ENCODE assay signal across 19 cellular contexts in genomic region chr12:50082644-50083043, GRCh38. TPM values are rescaled to one million over a fixed set of nuclear protein-coding genes. Genes with fewer than 3 reads are reported as not detected.
DNase-seq lines count a peak whose midpoint lies in the region; ATAC-seq and TF ChIP-seq lines count a peak whose summit lies in the region.
"Had no signal": no experiment of that assay in that cellular context is flagged by ENCODE, and none has a peak within 500 bp of the region (broad histone marks: within the 10 kb centered on the region; RNA-seq: fewer than 3 reads in every experiment).

No MANE protein-coding gene starts in this region.

- peak in 3 of 6 experiments; percentile 45 to 51 (median 46) for TF ChIP-seq CTCF in Peyer's patch (IDR thresholded peaks at IDR 0.05)

- peak overlapping the region; percentile 45 for H3K27ac Mint-ChIP-seq in activated T-cell treated with anti-CD3 and anti-CD28 coated beads, Interleukin-2, amount 50 U/mL, for 24 hours
- H3K27ac Mint-ChIP-seq in stimulated activated memory B cell treated with anti-CD40 and anti-IgM and Interleukin-4, amounts not matched to agents 10 μg/mL and 1 μg/mL and 100 μg/mL, for 72 hours, result peak overlapping the region; percentile 80

- H3K27ac ChIP-seq in Peyer's patch, result peak overlapping the region in 3 of 4 donors; percentile 65 to 93 (median 81)
- H3K27ac ChIP-seq: brain microvascular endothelial cell, left lung, SJCRH30, thoracic aorta had no signal

- no peaks in the 10 kb centered on the region for H3K27me3 ChIP-seq in Peyer's patch
- H3K27me3 ChIP-seq: brain microvascular endothelial cell, SJCRH30 had no signal

- no peak for DNase-seq in activated T-cell treated with anti-CD3 and anti-CD28 coated beads, Interleukin-2, amount 50 U/mL, for 24 hours
- DNase-seq in activated T-cell treated with anti-CD3 and anti-CD28 coated beads, Interleukin-2, amount 50 U/mL, for 48 hours, result no peak
- DNase-seq in Peyer's patch (peak in 2 of 3 donors; percentile 83 to 90), left kidney (ENCODE audit: low read depth, low spot score) (peak; percentile 40)
- no peak for DNase-seq in stimulated activated CD4-positive, alpha-beta T cell treated with anti-CD3 and anti-CD28 coated beads, Interleukin-2, amount 100 ng/mL, for 48 hours
- DNase-seq: activated CD4-positive, alpha-beta T cell treated with anti-CD3 and anti-CD28 coated beads, Interleukin-2, amount 50 U/mL, for 48 hours; brain microvascular endothelial cell; hippocampal formation; left lung; naive B cell; NCI-H1105 treated with DMSO at 0.1 percent for 48 hours; NCI-H345; retina; SJCRH30; T-helper 9 cell had no signal

- H3K9me3 Mint-ChIP-seq in activated T-cell treated with anti-CD3 and anti-CD28 coated beads, Interleukin-2, amount 50 U/mL, for 24 hours, result no peaks in the 10 kb centered on the region
- H3K9me3 Mint-ChIP-seq in stimulated activated memory B cell treated with anti-CD40 and anti-IgM and Interleukin-4, amounts not matched to agents 10 μg/mL and 1 μg/mL and 100 μg/mL, for 72 hours, result no peaks in the 10 kb centered on the region
- H3K9me3 Mint-ChIP-seq: naive B cell had no signal

- TF ChIP-seq POLR2A in Peyer's patch (IDR thresholded peaks at IDR 0.05), result peak; percentile 21 to 69

- H3K4me3 Mint-ChIP-seq in activated T-cell treated with anti-CD3 and anti-CD28 coated beads, Interleukin-2, amount 50 U/mL, for 24 hours, result no peak overlapping the region
- no peak overlapping the region for H3K4me3 Mint-ChIP-seq in stimulated activated memory B cell treated with anti-CD40 and anti-IgM and Interleukin-4, amounts not matched to agents 10 μg/mL and 1 μg/mL and 100 μg/mL, for 72 hours

- no peak for ATAC-seq in stimulated activated memory B cell treated with anti-CD40 and anti-IgM and Interleukin-4, amounts not matched to agents 10 μg/mL and 1 μg/mL and 100 μg/mL, for 72 hours
- ATAC-seq in HG02798 (IDR thresholded peaks at IDR 0.05; ENCODE audit: poor library complexity, unreplicated experiment) (no peak), HG03135 (IDR thresholded peaks at IDR 0.05; ENCODE audit: unreplicated experiment) (no peak)
- ATAC-seq: left lung had no signal

- no peak overlapping the region for H3K4me3 ChIP-seq in Peyer's patch
- H3K4me3 ChIP-seq: left lung, SJCRH30, thoracic aorta had no signal

- H3K36me3 Mint-ChIP-seq in activated T-cell treated with anti-CD3 and anti-CD28 coated beads, Interleukin-2, amount 50 U/mL, for 24 hours (ENCODE audit: low read depth), result peaks cover 27% of the 10 kb centered on the region
- peaks cover 8% of the 10 kb centered on the region for H3K36me3 Mint-ChIP-seq in stimulated activated memory B cell treated with anti-CD40 and anti-IgM and Interleukin-4, amounts not matched to agents 10 μg/mL and 1 μg/mL and 100 μg/mL, for 72 hours
- H3K36me3 Mint-ChIP-seq: naive B cell had no signal

- peaks cover 0 to 12% (median 0%) of the 10 kb centered on the region in 3 donors for H3K36me3 ChIP-seq in Peyer's patch

- no peaks in the 10 kb centered on the region for H3K9me3 ChIP-seq in Peyer's patch
- H3K9me3 ChIP-seq: left lung, SJCRH30, thoracic aorta had no signal

- H3K4me1 Mint-ChIP-seq in activated T-cell treated with anti-CD3 and anti-CD28 coated beads, Interleukin-2, amount 50 U/mL, for 24 hours (ENCODE audit: low read depth), result peaks cover 26% of the 10 kb centered on the region
- H3K4me1 Mint-ChIP-seq in stimulated activated memory B cell treated with anti-CD40 and anti-IgM and Interleukin-4, amounts not matched to agents 10 μg/mL and 1 μg/mL and 100 μg/mL, for 72 hours, result peaks cover 34% of the 10 kb centered on the region

- H3K4me1 ChIP-seq in Peyer's patch, result peaks cover 0 to 34% (median 5%) of the 10 kb centered on the region in 4 donors
- H3K4me1 ChIP-seq: SJCRH30 had no signal

- H3K27me3 Mint-ChIP-seq in activated T-cell treated with anti-CD3 and anti-CD28 coated beads, Interleukin-2, amount 50 U/mL, for 24 hours, result no peaks in the 10 kb centered on the region
- H3K27me3 Mint-ChIP-seq in stimulated activated memory B cell treated with anti-CD40 and anti-IgM and Interleukin-4, amounts not matched to agents 10 μg/mL and 1 μg/mL and 100 μg/mL, for 72 hours, result peaks cover 5% of the 10 kb centered on the region

RNA-seq across cellular contexts. Expression of gene SMARCD1, which starts 2.5 kb away (rescaled TPM):
- total RNA-seq in Peyer's patch, result 100 to 1,000 TPM in 2 of 4 donors, 10 to 100 TPM in 2; 76.5 to 126 (median 95.1) TPM

RNA-seq across cellular contexts. Expression of gene GPD1, which starts 21.2 kb away (rescaled TPM):
- total RNA-seq in Peyer's patch, result 100 to 1,000 TPM in 3 of 4 donors, 10 to 100 TPM in 1; 41.3 to 409 (median 291) TPM

RNA-seq across cellular contexts. Expression of gene ASIC1, which starts 25.2 kb away (rescaled TPM):
- 1 to 10 TPM in 2 of 4 donors, under 1 TPM in 1, not detected in 1; 0.70 to 5.7 (median 1.5) TPM for total RNA-seq in Peyer's patch
- total RNA-seq: thoracic aorta had no signal

RNA-seq across cellular contexts. Expression of gene COX14, which starts 29.4 kb away (rescaled TPM):
- 100 to 1,000 TPM in 1 of 4 donors, 10 to 100 TPM in 3; 75.3 to 115 (median 86.4) TPM for total RNA-seq in Peyer's patch

RNA-seq across cellular contexts. Expression of gene RACGAP1, which starts 57.4 kb away (rescaled TPM):
- total RNA-seq in Peyer's patch, result 10 to 100 TPM in 1 of 4 donors, 1 to 10 TPM in 3; 5.1 to 29.7 (median 8.5) TPM

Comparison
In these comparisons a context has a peak if more than half of its experiments do, and no peak if none do; other contexts are left out.
1. DNase-seq: peak in Peyer's patch (2 of 3) and left kidney (single experiment); none in activated T-cell treated with anti-CD3 and anti-CD28 coated beads, Interleukin-2, amount 50 U/mL, for 24 hours (single experiment), activated T-cell treated with anti-CD3 and anti-CD28 coated beads, Interleukin-2, amount 50 U/mL, for 48 hours (0 of 2) and stimulated activated CD4-positive, alpha-beta T cell treated with anti-CD3 and anti-CD28 coated beads, Interleukin-2, amount 100 ng/mL, for 48 hours (0 of 2).